Comparison of ENCODE assay signal across 9 cellular contexts in the genomic region with DNA sequence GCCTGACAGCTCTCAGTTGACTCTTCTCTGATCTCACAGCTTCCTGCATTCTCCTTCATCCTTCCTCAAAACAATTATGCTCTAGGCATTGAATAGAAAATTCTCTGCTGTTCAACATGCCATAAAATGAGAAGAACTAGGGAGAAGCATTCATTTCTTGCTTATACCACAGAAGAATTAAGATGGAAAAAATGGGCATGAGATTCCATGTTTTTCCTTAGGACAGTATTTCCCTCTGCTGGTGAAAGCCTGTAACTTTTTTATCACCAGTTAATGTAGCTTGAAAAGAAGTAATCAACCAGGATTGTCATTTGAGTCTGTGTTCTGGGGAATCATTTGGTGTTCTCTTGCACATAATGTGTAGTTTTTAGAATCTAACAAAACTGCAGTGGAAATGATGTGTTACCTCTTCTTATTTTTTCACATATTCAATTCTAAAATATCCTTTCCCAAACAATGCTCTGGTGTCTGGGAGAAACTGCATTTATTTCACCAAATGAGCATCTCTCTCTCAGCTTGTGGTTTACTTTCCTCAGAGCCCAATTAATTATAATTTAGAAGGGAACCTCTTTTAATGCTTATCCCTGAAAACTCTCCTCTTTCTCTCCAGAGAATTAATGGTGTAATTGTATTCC.
DNase-seq lines count a peak whose midpoint lies in the region; ATAC-seq and TF ChIP-seq lines count a peak whose summit lies in the region.
"Had no signal": no experiment of that assay in that cellular context is flagged by ENCODE, and none has a peak within 500 bp of the region (broad histone marks: within the 10 kb centered on the region; RNA-seq: fewer than 3 reads in every experiment).

No MANE protein-coding gene starts in this region.

- no peak overlapping the region for H3K4me2 ChIP-seq in smooth muscle cell
- H3K4me2 ChIP-seq: BLaER1 treated with 17β-estradiol and CSF1 and Interleukin-3, amounts not matched to agents 10 nM and 100 nM had no signal

- TF ChIP-seq CTCF in RWPE2 (IDR thresholded peaks at IDR 0.05; ENCODE audit: poor library complexity, severe bottlenecking) (peak; percentile 86), smooth muscle cell (IDR thresholded peaks at IDR 0.05; ENCODE audit: borderline replicate concordance, insufficient read depth, poor library complexity, severe bottlenecking) (peak; percentile 76)

- H4K20me1 ChIP-seq in smooth muscle cell (ENCODE audit: low read depth), result no peaks in the 10 kb centered on the region
- H4K20me1 ChIP-seq: BLaER1 treated with 17β-estradiol and CSF1 and Interleukin-3, amounts not matched to agents 10 nM and 100 nM had no signal

- no peaks in the 10 kb centered on the region for H3K4me1 ChIP-seq in RWPE2 (ENCODE audit: insufficient read depth, poor library complexity, severe bottlenecking)
- no peaks in the 10 kb centered on the region for H3K4me1 ChIP-seq in smooth muscle cell (ENCODE audit: low read depth)
- H3K4me1 ChIP-seq: BLaER1 treated with 17β-estradiol and CSF1 and Interleukin-3, amounts not matched to agents 10 nM and 100 nM had no signal

- H3K9ac ChIP-seq in smooth muscle cell (ENCODE audit: low read depth), result no peak overlapping the region
- H3K9ac ChIP-seq: BLaER1 treated with 17β-estradiol and CSF1 and Interleukin-3, amounts not matched to agents 10 nM and 100 nM had no signal

- H3K9me3 ChIP-seq in RWPE2 (ENCODE audit: severe bottlenecking) (no peaks in the 10 kb centered on the region), smooth muscle cell (replicated peaks; ENCODE audit: low read depth) (no peaks in the 10 kb centered on the region)
- H3K9me3 ChIP-seq: BLaER1 treated with 17β-estradiol and CSF1 and Interleukin-3, amounts not matched to agents 10 nM and 100 nM had no signal

- H3K27me3 ChIP-seq in RWPE2 (ENCODE audit: insufficient read depth, poor library complexity, severe bottlenecking) (no peaks in the 10 kb centered on the region), smooth muscle cell (ENCODE audit: low read depth) (peaks cover 10% of the 10 kb centered on the region)
- H3K27me3 ChIP-seq: BLaER1 treated with 17β-estradiol and CSF1 and Interleukin-3, amounts not matched to agents 10 nM and 100 nM had no signal

- ATAC-seq in RWPE2 (ENCODE audit: low read depth) (peak; percentile 51; the same call in 1 of the 3 replicates), HG03175 (IDR thresholded peaks at IDR 0.05; ENCODE audit: unreplicated experiment) (no peak)

- H3F3A ChIP-seq in smooth muscle cell (ENCODE audit: low read depth), result no peaks in the 10 kb centered on the region

- no peak overlapping the region for H2AFZ ChIP-seq in smooth muscle cell (ENCODE audit: low read depth)

- H3K36me3 ChIP-seq in RWPE2 (ENCODE audit: low read depth) (no peaks in the 10 kb centered on the region), smooth muscle cell (ENCODE audit: low read depth) (no peaks in the 10 kb centered on the region)
- H3K36me3 ChIP-seq: BLaER1 treated with 17β-estradiol and CSF1 and Interleukin-3, amounts not matched to agents 10 nM and 100 nM had no signal

- H3K79me2 ChIP-seq in smooth muscle cell (ENCODE audit: low read depth), result no peaks in the 10 kb centered on the region

- DNase-seq in DMS79 (lab: John Stamatoyannopoulos, UW) (peak; percentile 11), DMS79 treated with DMSO at 0.1 percent for 48 hours (lab: John Stamatoyannopoulos, UW) (no peak), RWPE2 (ENCODE audit: low spot score) (no peak), foreskin melanocyte (peak; percentile 56), smooth muscle cell (lab: John Stamatoyannopoulos, UW; ENCODE audit: unreplicated experiment) (no peak), T1000 (lab: John Stamatoyannopoulos, UW) (no peak), NCI-H748 treated with DMSO at 0.1 percent for 48 hours (lab: John Stamatoyannopoulos, UW) (no peak)

- no peak overlapping the region for H3K27ac ChIP-seq in RWPE2 (ENCODE audit: poor library complexity, severe bottlenecking)
- no peak overlapping the region for H3K27ac ChIP-seq in smooth muscle cell (ENCODE audit: low read depth)
- H3K27ac ChIP-seq: BLaER1 treated with 17β-estradiol and CSF1 and Interleukin-3, amounts not matched to agents 10 nM and 100 nM had no signal

- no peak overlapping the region for H3K4me3 ChIP-seq in RWPE2 (ENCODE audit: severe bottlenecking)
- H3K4me3 ChIP-seq in smooth muscle cell, result no peak overlapping the region
- H3K4me3 ChIP-seq: BLaER1 treated with 17β-estradiol and CSF1 and Interleukin-3, amounts not matched to agents 10 nM and 100 nM had no signal

Comparison
In these comparisons a context has a peak if more than half of its experiments do, and no peak if none do; other contexts are left out.
1. DNase-seq: peak in DMS79 (single experiment) and foreskin melanocyte (single experiment); none in DMS79 treated with DMSO at 0.1 percent for 48 hours (single experiment), RWPE2 (single experiment), smooth muscle cell (single experiment), T1000 (single experiment) and NCI-H748 treated with DMSO at 0.1 percent for 48 hours (single experiment).